ENCODE assay signal across 13 cellular contexts in genomic region chr10:133235891-133236321, GRCh38. TPM values are rescaled to one million over a fixed set of nuclear protein-coding genes. Genes with fewer than 3 reads are reported as not detected.
DNase-seq lines count a peak whose midpoint lies in the region; ATAC-seq and TF ChIP-seq lines count a peak whose summit lies in the region.
"Had no signal": no experiment of that assay in that cellular context is flagged by ENCODE, and none has a peak within 500 bp of the region (broad histone marks: within the 10 kb centered on the region; RNA-seq: fewer than 3 reads in every experiment).

No MANE protein-coding gene starts in this region.

- H3K4me3 ChIP-seq in lower lobe of right lung (peak overlapping the region; percentile 45), thoracic aorta (peak overlapping the region; percentile 52)

- H3K36me3 ChIP-seq in lower lobe of right lung = no peaks in the 10 kb centered on the region
- H3K36me3 ChIP-seq in thoracic aorta = no peaks in the 10 kb centered on the region

- H3K27ac ChIP-seq in lower lobe of right lung = peak overlapping the region; percentile 71
- peak overlapping the region in 1 of 2 donors; percentile 52 for H3K27ac ChIP-seq in thoracic aorta

- TF ChIP-seq CTCF in lower lobe of right lung (IDR thresholded peaks at IDR 0.05) (no peak), thoracic aorta (IDR thresholded peaks at IDR 0.05) (no peak)

- H3K36me3 Mint-ChIP-seq in activated naive CD4-positive, alpha-beta T cell treated with anti-CD3 and anti-CD28 coated beads, Interleukin-2, amount 50 U/mL, for 24 hours = no peaks in the 10 kb centered on the region
- no peaks in the 10 kb centered on the region for H3K36me3 Mint-ChIP-seq in activated naive CD8-positive, alpha-beta T cell treated with anti-CD3 and anti-CD28 coated beads, Interleukin-2, amount 50 U/mL, for 24 hours (ENCODE audit: low read depth)

- ATAC-seq in activated naive CD8-positive, alpha-beta T cell treated with anti-CD3 and anti-CD28 coated beads, Interleukin-2, amount 50 U/mL, for 24 hours = no peak
- ATAC-seq in lower lobe of right lung (peak; percentile 26 to 34), thoracic aorta (ENCODE audit: insufficient number of reproducible peaks, low FRiP score, low read depth) (no peak), HG03342 (IDR thresholded peaks at IDR 0.05; ENCODE audit: unreplicated experiment) (no peak), GM21360 (IDR thresholded peaks at IDR 0.05; ENCODE audit: unreplicated experiment) (no peak)

- H3K27me3 ChIP-seq in lower lobe of right lung (ENCODE audit: low read depth) (peaks cover 83% of the 10 kb centered on the region), thoracic aorta (replicated peaks; ENCODE audit: insufficient read depth) (no peaks in the 10 kb centered on the region)

- H3K4me3 Mint-ChIP-seq in activated naive CD4-positive, alpha-beta T cell treated with anti-CD3 and anti-CD28 coated beads, Interleukin-2, amount 50 U/mL, for 24 hours = peak overlapping the region; percentile 19
- H3K4me3 Mint-ChIP-seq in activated naive CD8-positive, alpha-beta T cell treated with anti-CD3 and anti-CD28 coated beads, Interleukin-2, amount 50 U/mL, for 24 hours = peak overlapping the region; percentile 24

- H3K9me3 Mint-ChIP-seq in activated naive CD4-positive, alpha-beta T cell treated with anti-CD3 and anti-CD28 coated beads, Interleukin-2, amount 50 U/mL, for 24 hours = no peaks in the 10 kb centered on the region
- H3K9me3 Mint-ChIP-seq in activated naive CD8-positive, alpha-beta T cell treated with anti-CD3 and anti-CD28 coated beads, Interleukin-2, amount 50 U/mL, for 24 hours = no peaks in the 10 kb centered on the region

- intact Hi-C loops in lower lobe of right lung (cut with DNase I) = no loop called here

- peaks cover 7% of the 10 kb centered on the region for H3K4me1 Mint-ChIP-seq in activated naive CD4-positive, alpha-beta T cell treated with anti-CD3 and anti-CD28 coated beads, Interleukin-2, amount 50 U/mL, for 24 hours
- peaks cover 11% of the 10 kb centered on the region for H3K4me1 Mint-ChIP-seq in activated naive CD8-positive, alpha-beta T cell treated with anti-CD3 and anti-CD28 coated beads, Interleukin-2, amount 50 U/mL, for 24 hours

- no peak overlapping the region for H3K27ac Mint-ChIP-seq in activated naive CD4-positive, alpha-beta T cell treated with anti-CD3 and anti-CD28 coated beads, Interleukin-2, amount 50 U/mL, for 24 hours
- H3K27ac Mint-ChIP-seq in activated naive CD8-positive, alpha-beta T cell treated with anti-CD3 and anti-CD28 coated beads, Interleukin-2, amount 50 U/mL, for 24 hours = no peak overlapping the region

- no peaks in the 10 kb centered on the region for H3K9me3 ChIP-seq in lower lobe of right lung
- no peaks in the 10 kb centered on the region for H3K9me3 ChIP-seq in thoracic aorta

- DNase-seq in activated naive CD4-positive, alpha-beta T cell (lab: John Stamatoyannopoulos, UW) = no peak
- DNase-seq in activated naive CD8-positive, alpha-beta T cell treated with anti-CD3 and anti-CD28 coated beads, Interleukin-2, amount 50 U/mL, for 24 hours = no peak
- DNase-seq in lower lobe of right lung = no peak
- no peak for DNase-seq in thoracic aorta (ENCODE audit: low spot score)
- no peak for DNase-seq in AML-193 (lab: John Stamatoyannopoulos, UW)
- DNase-seq: NCI-H1694, T1000 had no signal

- H3K4me1 ChIP-seq in lower lobe of right lung (peaks cover 21% of the 10 kb centered on the region), thoracic aorta (ENCODE audit: control insufficient read depth in 1 of 2, low read depth in 2 of 2) (peaks cover 0 to 18% of the 10 kb centered on the region in 2 donors)

- peaks cover 33% of the 10 kb centered on the region for H3K27me3 Mint-ChIP-seq in activated naive CD4-positive, alpha-beta T cell treated with anti-CD3 and anti-CD28 coated beads, Interleukin-2, amount 50 U/mL, for 24 hours
- H3K27me3 Mint-ChIP-seq in activated naive CD8-positive, alpha-beta T cell treated with anti-CD3 and anti-CD28 coated beads, Interleukin-2, amount 50 U/mL, for 24 hours = peaks cover 56% of the 10 kb centered on the region

RNA-seq across cellular contexts. Expression of gene VENTX, which starts 1.7 kb away (rescaled TPM):
- 4.5 TPM for total RNA-seq in lower lobe of right lung
- 1 to 10 TPM; 5.1 to 9.5 TPM for total RNA-seq in thoracic aorta
- total RNA-seq: epithelial cell of proximal tubule, HT-29, osteoblast had no signal

RNA-seq across cellular contexts. Expression of gene UTF1, which starts 5.9 kb away (rescaled TPM):
- total RNA-seq in lower lobe of right lung = not detected
- total RNA-seq in thoracic aorta = not detected
- total RNA-seq: epithelial cell of proximal tubule, HT-29, osteoblast had no signal

RNA-seq across cellular contexts. Expression of gene ADAM8, which starts 40.8 kb away (rescaled TPM):
- 18.7 TPM for total RNA-seq in lower lobe of right lung
- total RNA-seq in thoracic aorta = 10 to 100 TPM in 1 of 2 donors, 1 to 10 TPM in 1; 7.2 to 14.0 TPM

Comparison
In these comparisons a context has a peak if more than half of its experiments do, and no peak if none do; other contexts are left out.
1. ATAC-seq: peak in lower lobe of right lung (2 of 2); none in activated naive CD8-positive, alpha-beta T cell treated with anti-CD3 and anti-CD28 coated beads, Interleukin-2, amount 50 U/mL, for 24 hours (single experiment), thoracic aorta (single experiment), HG03342 (single experiment) and GM21360 (single experiment).